In genomic region chr18:68417166-68417776, GRCh38 we compare ENCODE assay signal across 15 cellular contexts.
DNase-seq lines count a peak whose midpoint lies in the region; ATAC-seq and TF ChIP-seq lines count a peak whose summit lies in the region.
"Had no signal": no experiment of that assay in that cellular context is flagged by ENCODE, and none has a peak within 500 bp of the region (broad histone marks: within the 10 kb centered on the region; RNA-seq: fewer than 3 reads in every experiment).

No MANE protein-coding gene starts in this region.

- H3K9me3 ChIP-seq in breast epithelium = no peaks in the 10 kb centered on the region
- no peaks in the 10 kb centered on the region for H3K9me3 ChIP-seq in PC-3 (ENCODE audit: low read length)
- no peaks in the 10 kb centered on the region for H3K9me3 ChIP-seq in vagina
- H3K9me3 ChIP-seq: upper lobe of right lung had no signal

- H3K27ac ChIP-seq in breast epithelium = no peak overlapping the region
- no peak overlapping the region for H3K27ac ChIP-seq in PC-3 (ENCODE audit: low read length)
- peak overlapping the region; percentile 2 for H3K27ac ChIP-seq in epithelial cell of prostate
- H3K27ac ChIP-seq in vagina = no peak overlapping the region
- H3K27ac ChIP-seq: upper lobe of right lung, WERI-Rb-1 had no signal

- CTCF ChIA-PET in MCF 10A (lab: Yijun Ruan, JAX) = interaction anchor here (0.7 kb wide), 1 partner anchor 146 kb away, joined by 3 read pairs; no protein-coding TSS in a partner anchor
- CTCF ChIA-PET in PC-3 (lab: Charles Lee) = no interaction called here

- H4K20me1 ChIP-seq in PC-3 (ENCODE audit: low read length) = no peaks in the 10 kb centered on the region

- TF ChIP-seq POLR2A in breast epithelium (IDR thresholded peaks at IDR 0.05) (no peak), vagina (IDR thresholded peaks at IDR 0.05) (no peak)

- no peak for ATAC-seq in PC-3
- no peak for ATAC-seq in HG02678 (IDR thresholded peaks at IDR 0.05; ENCODE audit: unreplicated experiment)
- ATAC-seq in GM19023 (IDR thresholded peaks at IDR 0.05; ENCODE audit: unreplicated experiment) = no peak
- ATAC-seq: stimulated activated naive CD8-positive, alpha-beta T cell treated with anti-CD3 and anti-CD28 coated beads, Interleukin-15, Interleukin-2, amounts not matched to agents 100 U/mL and 50 U/mL, for 24 hours; upper lobe of right lung had no signal

- TF ChIP-seq CTCF in MCF 10A (IDR thresholded peaks at IDR 0.05; ENCODE audit: unreplicated experiment) = no peak
- no peak for TF ChIP-seq CTCF in breast epithelium (IDR thresholded peaks at IDR 0.05)
- no peak for TF ChIP-seq CTCF in PC-3 (conservative IDR thresholded peaks at IDR 0.05; ENCODE audit: low read depth, low read length)
- no peak for TF ChIP-seq CTCF in vagina (IDR thresholded peaks at IDR 0.05)

- POLR2A ChIA-PET in MCF 10A (lab: Yijun Ruan, JAX) = interaction anchor here (0.5 to 1.1 kb wide), 4 partner anchors 11 to 126 kb away, joined by 3 to 4 read pairs (median 3); no protein-coding TSS in a partner anchor
- POLR2A ChIA-PET in PC-3 (lab: Charles Lee; ENCODE audit: unreplicated experiment) = no interaction called here

- H3K27me3 ChIP-seq in breast epithelium = no peaks in the 10 kb centered on the region
- H3K27me3 ChIP-seq in PC-3 (ENCODE audit: low read length) = no peaks in the 10 kb centered on the region
- no peaks in the 10 kb centered on the region for H3K27me3 ChIP-seq in vagina
- H3K27me3 ChIP-seq: upper lobe of right lung had no signal

- H3K9me3 Mint-ChIP-seq in MCF 10A (ENCODE audit: unreplicated experiment) = no peaks in the 10 kb centered on the region

- no peak overlapping the region for H3K9ac ChIP-seq in PC-3 (ENCODE audit: low read length)

- peak overlapping the region; percentile 84 for H3K27ac Mint-ChIP-seq in MCF 10A (ENCODE audit: low read depth, unreplicated experiment)

- BruUV-seq in MCF 10A (replicated peaks; lab: Mats Ljungman, UMichigan) = no TSS peak
- BruUV-seq in PC-3 (replicated peaks; lab: Mats Ljungman, UMichigan) = no TSS peak

- H3K4me3 Mint-ChIP-seq in MCF 10A (ENCODE audit: unreplicated experiment) = no peak overlapping the region

- H3K4me2 ChIP-seq in PC-3 (ENCODE audit: low read length) = no peak overlapping the region

- H3K36me3 Mint-ChIP-seq in MCF 10A (ENCODE audit: insufficient read depth, unreplicated experiment) = no peaks in the 10 kb centered on the region

- H3F3A ChIP-seq in PC-3 (ENCODE audit: low read length, unreplicated experiment) = no peaks in the 10 kb centered on the region

- H2AFZ ChIP-seq in PC-3 (ENCODE audit: low read length) = peak overlapping the region; percentile 13; the same call in 1 of the 2 replicates

- H3K9me2 ChIP-seq in PC-3 (replicated peaks; ENCODE audit: low read length) = no peaks in the 10 kb centered on the region

- peaks cover 14% of the 10 kb centered on the region for H3K4me1 Mint-ChIP-seq in MCF 10A (ENCODE audit: insufficient read depth, unreplicated experiment)

- intact Hi-C loops in MCF 10A (cut with micrococcal nuclease) (no loop called here), breast epithelium (cut with DNase I; ENCODE audit: low total_unique reads) (no loop called here), PC-3 (cut with micrococcal nuclease) (no loop called here), vagina (cut with DNase I) (no loop called here)

- H3K36me3 ChIP-seq in breast epithelium = no peaks in the 10 kb centered on the region
- no peaks in the 10 kb centered on the region for H3K36me3 ChIP-seq in PC-3 (ENCODE audit: low read depth, low read length)
- H3K36me3 ChIP-seq in vagina = no peaks in the 10 kb centered on the region
- H3K36me3 ChIP-seq: upper lobe of right lung, WERI-Rb-1 had no signal

- no peak overlapping the region for H3K4me3 ChIP-seq in breast epithelium
- no peak overlapping the region for H3K4me3 ChIP-seq in PC-3 (ENCODE audit: low read length)
- no peak overlapping the region for H3K4me3 ChIP-seq in vagina
- H3K4me3 ChIP-seq: upper lobe of right lung had no signal

- H3K27me3 Mint-ChIP-seq in MCF 10A (ENCODE audit: insufficient read depth, unreplicated experiment) = no peaks in the 10 kb centered on the region

- no peaks in the 10 kb centered on the region for H3K79me2 ChIP-seq in PC-3 (ENCODE audit: low read length)

- DNase-seq in MCF 10A (ENCODE audit: unreplicated experiment) (peak; percentile 23), breast epithelium (ENCODE audit: low spot score in 2 of 2) (no peak), PC-3 (no peak), epithelial cell of prostate (ENCODE audit: low read depth, low spot score) (no peak), anterior cingulate cortex (lab: John Stamatoyannopoulos, UW) (no peak), vagina (ENCODE audit: extremely low spot score in 2 of 2) (no peak)
- DNase-seq: activated effector memory CD4-positive, alpha-beta T cell treated with anti-CD3 and anti-CD28 coated beads, Interleukin-2, amount 50 U/mL, for 16 hours; NCI-H146; NCI-H69; posterior cingulate gyrus; stimulated activated naive CD8-positive, alpha-beta T cell treated with anti-CD3 and anti-CD28 coated beads, Interleukin-15, Interleukin-2, amounts not matched to agents 100 U/mL and 50 U/mL, for 24 hours; upper lobe of right lung; WERI-Rb-1 had no signal

- H3K4me1 ChIP-seq in breast epithelium (no peaks in the 10 kb centered on the region), PC-3 (ENCODE audit: insufficient read depth, low read length) (0 out of 2 replicates have a peak, but pooled peaks cover 8% of the 10 kb centered on the region), vagina (no peaks in the 10 kb centered on the region)
- H3K4me1 ChIP-seq: upper lobe of right lung had no signal
